Comparison of ENCODE assay signal across 2 cellular contexts in the genomic region with DNA sequence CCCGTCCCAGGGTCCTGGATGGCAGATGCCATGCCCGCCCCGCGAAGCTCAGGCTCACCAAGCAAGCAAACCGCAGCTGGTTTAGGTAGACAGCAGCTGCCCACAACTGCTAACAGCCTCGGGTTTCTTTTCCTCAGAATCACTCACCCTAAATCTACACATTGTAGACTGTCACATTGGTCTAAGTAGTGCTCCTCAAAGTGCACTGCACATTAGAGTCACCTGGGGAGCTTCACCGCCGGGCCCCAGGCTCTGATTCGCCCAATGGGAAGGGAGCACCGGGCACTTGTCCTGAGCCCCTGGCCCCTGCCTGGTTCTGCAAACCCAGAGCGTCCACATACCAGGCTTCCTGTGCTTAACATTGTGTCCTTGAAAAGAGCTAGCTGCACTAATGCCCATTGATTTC.
TF ChIP-seq lines count a peak whose summit lies in the region.

No MANE protein-coding gene starts in this region.

TF ChIP-seq in HepG2, 621 proteins besides CTCF, POLR2A, EP300 and RAD21 (continued from another document):
- TF ChIP-seq ARID3A (IDR thresholded peaks at IDR 0.05; ENCODE audit: low read depth, low read length) = no peak
- no peak for TF ChIP-seq ZFP36 (IDR thresholded peaks at IDR 0.05; ENCODE audit: borderline replicate concordance, low read depth, low read length, partially characterized antibody)
- TF ChIP-seq, protein P1, sequence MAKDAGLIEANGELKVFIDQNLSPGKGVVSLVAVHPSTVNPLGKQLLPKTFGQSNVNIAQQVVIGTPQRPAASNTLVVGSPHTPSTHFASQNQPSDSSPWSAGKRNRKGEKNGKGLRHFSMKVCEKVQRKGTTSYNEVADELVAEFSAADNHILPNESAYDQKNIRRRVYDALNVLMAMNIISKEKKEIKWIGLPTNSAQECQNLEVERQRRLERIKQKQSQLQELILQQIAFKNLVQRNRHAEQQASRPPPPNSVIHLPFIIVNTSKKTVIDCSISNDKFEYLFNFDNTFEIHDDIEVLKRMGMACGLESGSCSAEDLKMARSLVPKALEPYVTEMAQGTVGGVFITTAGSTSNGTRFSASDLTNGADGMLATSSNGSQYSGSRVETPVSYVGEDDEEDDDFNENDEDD (CRISPR knock-in tag; IDR thresholded peaks at IDR 0.05; ENCODE audit: borderline replicate concordance) = no peak
- no peak for TF ChIP-seq ZNF383 (CRISPR knock-in tag; IDR thresholded peaks at IDR 0.05; ENCODE audit: borderline replicate concordance)
- TF ChIP-seq, protein P2, sequence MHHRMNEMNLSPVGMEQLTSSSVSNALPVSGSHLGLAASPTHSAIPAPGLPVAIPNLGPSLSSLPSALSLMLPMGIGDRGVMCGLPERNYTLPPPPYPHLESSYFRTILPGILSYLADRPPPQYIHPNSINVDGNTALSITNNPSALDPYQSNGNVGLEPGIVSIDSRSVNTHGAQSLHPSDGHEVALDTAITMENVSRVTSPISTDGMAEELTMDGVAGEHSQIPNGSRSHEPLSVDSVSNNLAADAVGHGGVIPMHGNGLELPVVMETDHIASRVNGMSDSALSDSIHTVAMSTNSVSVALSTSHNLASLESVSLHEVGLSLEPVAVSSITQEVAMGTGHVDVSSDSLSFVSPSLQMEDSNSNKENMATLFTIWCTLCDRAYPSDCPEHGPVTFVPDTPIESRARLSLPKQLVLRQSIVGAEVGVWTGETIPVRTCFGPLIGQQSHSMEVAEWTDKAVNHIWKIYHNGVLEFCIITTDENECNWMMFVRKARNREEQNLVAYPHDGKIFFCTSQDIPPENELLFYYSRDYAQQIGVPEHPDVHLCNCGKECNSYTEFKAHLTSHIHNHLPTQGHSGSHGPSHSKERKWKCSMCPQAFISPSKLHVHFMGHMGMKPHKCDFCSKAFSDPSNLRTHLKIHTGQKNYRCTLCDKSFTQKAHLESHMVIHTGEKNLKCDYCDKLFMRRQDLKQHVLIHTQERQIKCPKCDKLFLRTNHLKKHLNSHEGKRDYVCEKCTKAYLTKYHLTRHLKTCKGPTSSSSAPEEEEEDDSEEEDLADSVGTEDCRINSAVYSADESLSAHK (CRISPR knock-in tag; IDR thresholded peaks at IDR 0.05; ENCODE audit: borderline replicate concordance) = no peak
- TF ChIP-seq HNRNPH1 (optimal IDR thresholded peaks at IDR 0.05; ENCODE audit: low read depth, low read length) = no peak
- TF ChIP-seq ZNF674 (CRISPR knock-in tag; IDR thresholded peaks at IDR 0.05; ENCODE audit: low read depth) = no peak
- no peak for TF ChIP-seq HDAC1 (CRISPR knock-in tag; IDR thresholded peaks at IDR 0.05)
- no peak for TF ChIP-seq HBP1 (CRISPR knock-in tag; IDR thresholded peaks at IDR 0.05; ENCODE audit: low read depth)
- no peak for TF ChIP-seq ZNF234 (CRISPR knock-in tag; conservative IDR thresholded peaks at IDR 0.05)
- no peak for TF ChIP-seq KDM5B (CRISPR knock-in tag; IDR thresholded peaks at IDR 0.05; ENCODE audit: borderline replicate concordance)
- no peak for TF ChIP-seq SIX4 (CRISPR knock-in tag; IDR thresholded peaks at IDR 0.05)
- TF ChIP-seq ZNF784 (CRISPR knock-in tag; IDR thresholded peaks at IDR 0.05; ENCODE audit: borderline replicate concordance) = no peak

TF ChIP-seq in WTC11, 78 proteins besides CTCF, POLR2A, EP300 and RAD21:
- TF ChIP-seq, protein P3, sequence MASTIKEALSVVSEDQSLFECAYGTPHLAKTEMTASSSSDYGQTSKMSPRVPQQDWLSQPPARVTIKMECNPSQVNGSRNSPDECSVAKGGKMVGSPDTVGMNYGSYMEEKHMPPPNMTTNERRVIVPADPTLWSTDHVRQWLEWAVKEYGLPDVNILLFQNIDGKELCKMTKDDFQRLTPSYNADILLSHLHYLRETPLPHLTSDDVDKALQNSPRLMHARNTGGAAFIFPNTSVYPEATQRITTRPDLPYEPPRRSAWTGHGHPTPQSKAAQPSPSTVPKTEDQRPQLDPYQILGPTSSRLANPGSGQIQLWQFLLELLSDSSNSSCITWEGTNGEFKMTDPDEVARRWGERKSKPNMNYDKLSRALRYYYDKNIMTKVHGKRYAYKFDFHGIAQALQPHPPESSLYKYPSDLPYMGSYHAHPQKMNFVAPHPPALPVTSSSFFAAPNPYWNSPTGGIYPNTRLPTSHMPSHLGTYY (CRISPR knock-in tag; IDR thresholded peaks at IDR 0.05) = no peak
